ENCODE assay signal across 19 cellular contexts in genomic region chr5:134206627-134207160, GRCh38.
"Had no signal": no experiment of that assay in that cellular context is flagged by ENCODE, and none has a peak within 500 bp of the region (broad histone marks: within the 10 kb centered on the region; RNA-seq: fewer than 3 reads in every experiment).

No MANE protein-coding gene starts in this region.

- H3K4me3 ChIP-seq: left lung, psoas muscle had no signal

- H3K27ac ChIP-seq: left lung, psoas muscle had no signal

- H3K27me3 Mint-ChIP-seq: activated CD4-positive, alpha-beta memory T cell treated with anti-CD3 and anti-CD28 coated beads, Interleukin-2, amount 10 ng/mL, durations not matched to agents 7 days and 5 days; activated CD4-positive, alpha-beta T cell treated with anti-CD3 and anti-CD28 coated beads, Interleukin-2, amount 10 ng/mL, durations not matched to agents 24 days and 14 days had no signal

- ATAC-seq: activated CD4-positive, CD25-positive, alpha-beta regulatory T cell treated with anti-CD3 and anti-CD28 coated beads, Interleukin-2, amount 50 U/mL, for 24 hours; activated naive CD4-positive, alpha-beta T cell treated with anti-CD3 and anti-CD28 coated beads, Interleukin-2, amount 50 U/mL, for 72 hours; left lung; natural killer cell; stimulated activated naive CD8-positive, alpha-beta T cell treated with anti-CD3 and anti-CD28 coated beads, Interleukin-15, Interleukin-2, amounts not matched to agents 100 U/mL and 50 U/mL, for 24 hours had no signal

- H3K9me3 ChIP-seq: left lung, psoas muscle had no signal

- H3K27ac Mint-ChIP-seq: activated CD4-positive, alpha-beta memory T cell treated with anti-CD3 and anti-CD28 coated beads, Interleukin-2, amount 10 ng/mL, durations not matched to agents 7 days and 5 days; activated CD4-positive, alpha-beta T cell treated with anti-CD3 and anti-CD28 coated beads, Interleukin-2, amount 10 ng/mL, durations not matched to agents 24 days and 14 days; activated naive CD4-positive, alpha-beta T cell treated with anti-CD3 and anti-CD28 coated beads, Interleukin-2, amount 50 U/mL, for 72 hours had no signal

- FAIRE-seq: astrocyte, bronchial epithelial cell, kidney had no signal

- H3K27me3 ChIP-seq: left lung had no signal

- H3K4me3 Mint-ChIP-seq: activated CD4-positive, alpha-beta memory T cell treated with anti-CD3 and anti-CD28 coated beads, Interleukin-2, amount 10 ng/mL, durations not matched to agents 7 days and 5 days; activated CD4-positive, alpha-beta T cell treated with anti-CD3 and anti-CD28 coated beads, Interleukin-2, amount 10 ng/mL, durations not matched to agents 24 days and 14 days; natural killer cell had no signal

- DNase-seq: activated CD4-positive, alpha-beta memory T cell treated with anti-CD3 and anti-CD28 coated beads, Interleukin-2, amount 10 ng/mL, durations not matched to agents 7 days and 5 days; activated CD4-positive, alpha-beta T cell treated with anti-CD3 and anti-CD28 coated beads, Interleukin-2, amount 10 ng/mL, durations not matched to agents 24 days and 14 days; activated gamma-delta T cell treated with Interleukin-2 at 50 U/mL for 16 hours; cerebellar nuclear complex; cortex of kidney; erythroblast; foreskin fibroblast; kidney; left lung; midbrain; natural killer cell; psoas muscle; right cardiac atrium; stimulated activated CD4-positive, alpha-beta T cell treated with anti-CD3 and anti-CD28 coated beads, Interleukin-4, amount 100 ng/mL, for 24 hours; stimulated activated naive CD8-positive, alpha-beta T cell treated with anti-CD3 and anti-CD28 coated beads, Interleukin-15, Interleukin-2, amounts not matched to agents 100 U/mL and 50 U/mL, for 24 hours had no signal

- H3K9me3 Mint-ChIP-seq: activated CD4-positive, alpha-beta memory T cell treated with anti-CD3 and anti-CD28 coated beads, Interleukin-2, amount 10 ng/mL, durations not matched to agents 7 days and 5 days; activated CD4-positive, alpha-beta T cell treated with anti-CD3 and anti-CD28 coated beads, Interleukin-2, amount 10 ng/mL, durations not matched to agents 24 days and 14 days; activated naive CD4-positive, alpha-beta T cell treated with anti-CD3 and anti-CD28 coated beads, Interleukin-2, amount 50 U/mL, for 72 hours; natural killer cell had no signal
